ENCODE assay signal across 21 cellular contexts in genomic region chr6:17341117-17341805, GRCh38. TPM values are rescaled to one million over a fixed set of nuclear protein-coding genes. Genes with fewer than 3 reads are reported as not detected.
"Had no signal": no experiment of that assay in that cellular context is flagged by ENCODE, and none has a peak within 500 bp of the region (broad histone marks: within the 10 kb centered on the region; RNA-seq: fewer than 3 reads in every experiment).

No MANE protein-coding gene starts in this region.

- H3K4me3 ChIP-seq: MG63, SJSA1, SK-N-MC had no signal

- FAIRE-seq: RCC 7860 had no signal

- H3K27ac ChIP-seq: SJSA1, SK-N-MC had no signal

- H3K36me3 Mint-ChIP-seq: IgD-negative memory B cell had no signal

- H3K27me3 Mint-ChIP-seq: IgD-negative memory B cell had no signal

- H3K27ac Mint-ChIP-seq: IgD-negative memory B cell had no signal

- H3K4me3 Mint-ChIP-seq: IgD-negative memory B cell had no signal

- H3K9me3 ChIP-seq: MG63, SJSA1 had no signal

- DNase-seq: KBM-7, MG63, NCI-H1092, NCI-H1436, NCI-H187, NCI-H2029, NCI-H2081 treated with DMSO at 0.1 percent for 48 hours, NCI-H2171, NCI-H226, NCI-H446, NCI-H510A, NCI-H524 treated with DMSO at 0.1 percent for 48 hours, NCI-H69, NCI-H774, Right ventricle myocardium superior, RPMI8226, SIG-M5 had no signal

- H3K36me3 ChIP-seq: MG63, SJSA1 had no signal

- H3K27me3 ChIP-seq: MG63, SJSA1 had no signal

RNA-seq across cellular contexts. Expression of gene CAP2, which starts 52.1 kb away (rescaled TPM):
- polyA plus RNA-seq: IgD-negative memory B cell had no signal
